ENCODE assay signal across 8 cellular contexts in the genomic region with DNA sequence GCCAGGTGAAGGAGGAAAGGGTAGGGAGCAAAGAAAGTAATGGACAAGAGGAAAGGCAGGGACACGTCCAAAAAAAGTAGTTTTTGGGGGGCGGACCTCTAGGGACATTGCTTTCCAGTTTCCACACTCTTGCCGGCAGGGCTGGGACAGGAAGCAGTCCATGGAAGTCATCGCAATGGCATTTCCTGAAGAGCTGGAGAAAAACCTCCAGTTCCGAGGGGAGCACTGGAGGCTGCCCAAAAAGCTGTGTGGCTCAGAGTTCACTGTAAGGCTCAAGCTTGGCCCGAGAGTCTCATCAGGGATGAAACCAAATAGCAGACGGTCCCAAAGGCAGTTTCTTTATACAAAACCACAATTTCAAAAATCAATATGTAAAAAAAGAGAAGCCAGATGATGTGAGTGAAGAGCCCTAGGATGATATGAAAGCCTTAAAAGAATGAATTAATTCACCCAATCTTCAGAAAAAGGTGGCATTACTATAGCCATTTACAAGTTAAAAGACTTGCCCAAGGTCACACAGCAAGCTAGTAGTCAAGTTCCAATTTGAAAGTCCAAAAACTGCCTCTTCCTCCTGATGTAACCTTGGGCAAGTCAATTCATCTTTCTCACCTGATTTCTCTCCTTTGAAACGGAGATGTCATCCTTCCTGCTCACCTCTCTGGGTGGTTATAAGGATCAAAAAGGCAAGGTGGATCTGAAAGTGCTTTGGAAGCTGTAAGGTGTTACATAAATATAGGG. TPM values are rescaled to one million over a fixed set of nuclear protein-coding genes. Genes with fewer than 3 reads are reported as not detected.
DNase-seq lines count a peak whose midpoint lies in the region; ATAC-seq and TF ChIP-seq lines count a peak whose summit lies in the region.

No MANE protein-coding gene starts in this region.

- peak overlapping the region; percentile 17 for H3K4me3 Mint-ChIP-seq in neural crest cell

- H3K36me3 Mint-ChIP-seq in neural crest cell (ENCODE audit: low read depth), result peaks cover 23% of the 10 kb centered on the region

- no peaks in the 10 kb centered on the region for H3K27me3 Mint-ChIP-seq in neural crest cell (ENCODE audit: low read depth)

- TF ChIP-seq CTCF in neural crest cell (conservative IDR thresholded peaks at IDR 0.05), result no peak

- peak; percentile 92 for ATAC-seq in SK-N-SH treated with all-trans-retinoic acid at 6 μM for 48 hours
- ATAC-seq in HG03342 (IDR thresholded peaks at IDR 0.05; ENCODE audit: unreplicated experiment), result no peak
- ATAC-seq in HG03457 (IDR thresholded peaks at IDR 0.05; ENCODE audit: unreplicated experiment), result no peak

- no peaks in the 10 kb centered on the region for H3K9me3 Mint-ChIP-seq in neural crest cell

- peaks cover 47% of the 10 kb centered on the region for H3K4me1 Mint-ChIP-seq in neural crest cell

- peak overlapping the region; percentile 67 for H3K27ac Mint-ChIP-seq in neural crest cell (ENCODE audit: unreplicated experiment)

- peak; percentile 95 for DNase-seq in Daoy (ENCODE audit: low read depth)
- DNase-seq in fibroblast of gingiva (ENCODE audit: low read depth), result peak; percentile 94
- DNase-seq in neural crest cell (ENCODE audit: low read depth, low spot score), result no peak
- DNase-seq in NCI-H1436 treated with DMSO at 0.1 percent for 48 hours (lab: John Stamatoyannopoulos, UW), result no peak
- no peak for DNase-seq in stimulated activated CD4-positive, alpha-beta T cell treated with anti-CD3 and anti-CD28 coated beads, Interleukin-4, amount 100 ng/mL, for 4 hours

TF ChIP-seq in SK-N-SH treated with all-trans-retinoic acid at 6 μM for 48 hours, 23 proteins besides CTCF, POLR2A, EP300 and RAD21:
- TF ChIP-seq ZNF565 (CRISPR knock-in tag; conservative IDR thresholded peaks at IDR 0.05; ENCODE audit: low read depth) (no peak), RARB (CRISPR knock-in tag; IDR thresholded peaks at IDR 0.05) (no peak), SNAI2 (CRISPR knock-in tag; IDR thresholded peaks at IDR 0.05) (no peak), PATZ1 (CRISPR knock-in tag; IDR thresholded peaks at IDR 0.05; ENCODE audit: borderline replicate concordance) (no peak), ZFP30 (CRISPR knock-in tag; IDR thresholded peaks at IDR 0.05) (no peak), ZFP3 (CRISPR knock-in tag; IDR thresholded peaks at IDR 0.05) (no peak), TCF4 (CRISPR knock-in tag; IDR thresholded peaks at IDR 0.05; ENCODE audit: borderline replicate concordance) (no peak)

RNA-seq across cellular contexts. Expression of gene BCL2L1, which starts 9.2 kb away (rescaled TPM):
- 49.1 and 55.1 TPM in 2 replicates for total RNA-seq in Daoy (2014; rRNA removed; shearing (Covaris generic))
- 74.3 and 74.8 TPM in 2 replicates for total RNA-seq in neural crest cell

RNA-seq across cellular contexts. Expression of gene TPX2, which starts 25.6 kb away (rescaled TPM):
- 222 and 237 TPM in 2 replicates for total RNA-seq in Daoy (2014; rRNA removed; shearing (Covaris generic))
- total RNA-seq in neural crest cell, result 208 and 210 TPM in 2 replicates

Comparison
In these comparisons a context has a peak if more than half of its experiments do, and no peak if none do; other contexts are left out.
1. DNase-seq: peak in Daoy (single experiment) and fibroblast of gingiva (single experiment); none in neural crest cell (single experiment), NCI-H1436 treated with DMSO at 0.1 percent for 48 hours (single experiment) and stimulated activated CD4-positive, alpha-beta T cell treated with anti-CD3 and anti-CD28 coated beads, Interleukin-4, amount 100 ng/mL, for 4 hours (0 of 2).